ENCODE assay signal across 10 cellular contexts in the genomic region with DNA sequence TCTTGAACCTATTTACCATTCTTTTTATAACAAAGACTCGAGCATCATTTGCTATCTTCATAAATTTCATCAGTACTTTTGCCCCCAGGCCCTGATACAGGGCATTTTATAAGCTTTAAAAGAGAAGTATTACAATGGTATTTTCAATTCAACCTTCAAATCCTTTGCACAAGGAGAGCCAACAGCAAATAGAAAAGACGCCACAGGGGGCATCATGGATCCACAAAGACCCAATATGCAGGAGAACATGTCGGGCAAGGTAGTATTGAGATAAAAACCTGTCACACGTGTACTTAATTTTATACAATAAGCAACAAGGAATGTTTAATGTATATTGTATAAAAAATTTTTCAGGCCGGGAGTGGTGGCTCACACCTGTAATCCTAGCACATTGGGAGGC. TPM values are rescaled to one million over a fixed set of nuclear protein-coding genes. Genes with fewer than 3 reads are reported as not detected.
A peak's percentile ranks its signal among the peaks of the same experiment; 100 is the strongest.
DNase-seq lines count a peak whose midpoint lies in the region; ATAC-seq and TF ChIP-seq lines count a peak whose summit lies in the region.
"Had no signal": no experiment of that assay in that cellular context is flagged by ENCODE, and none has a peak within 500 bp of the region (broad histone marks: within the 10 kb centered on the region; RNA-seq: fewer than 3 reads in every experiment).

No MANE protein-coding gene starts in this region.

- H3K79me2 ChIP-seq in Loucy (ENCODE audit: insufficient read depth, low read length) = peaks cover 30% of the 10 kb centered on the region; the same call in 1 of the 2 replicates

- no peaks in the 10 kb centered on the region for H3K9me3 ChIP-seq in Loucy (ENCODE audit: insufficient read depth, low read depth, low read length)
- no peaks in the 10 kb centered on the region for H3K9me3 ChIP-seq in sigmoid colon

- peak overlapping the region; percentile 79 to 96 (median 87) for H3K27ac Mint-ChIP-seq in CD14-positive monocyte
- H3K27ac Mint-ChIP-seq in effector memory CD8-positive, alpha-beta T cell = peak overlapping the region; percentile 23 to 54

- TF ChIP-seq EP300 in sigmoid colon (IDR thresholded peaks at IDR 0.05) = no peak

- no peak for TF ChIP-seq CTCF in CD14-positive monocyte (IDR thresholded peaks at IDR 0.05)
- TF ChIP-seq CTCF in Loucy (conservative IDR thresholded peaks at IDR 0.05; ENCODE audit: low read length) = peak; percentile 53
- no peak for TF ChIP-seq CTCF in sigmoid colon (IDR thresholded peaks at IDR 0.05)

- no peaks in the 10 kb centered on the region for H4K20me1 ChIP-seq in Loucy (ENCODE audit: insufficient read depth, low read length, poor library complexity, severe bottlenecking)

- 57 to 82% methylated on average over 5 of the region's 5 CpGs for WGBS in sigmoid colon, 2 donors

- H3K4me1 ChIP-seq in Loucy (ENCODE audit: insufficient read depth, low read length, poor library complexity, severe bottlenecking) = peaks cover 4% of the 10 kb centered on the region
- peaks cover 0 to 99% (median 94%) of the 10 kb centered on the region in 4 donors for H3K4me1 ChIP-seq in sigmoid colon

- H3K4me2 ChIP-seq in Loucy (ENCODE audit: low read depth, low read length, poor library complexity, severe bottlenecking) = no peak overlapping the region

- H3F3A ChIP-seq in Loucy (ENCODE audit: low read depth) = no peaks in the 10 kb centered on the region

- DNase-seq in CD14-positive monocyte (ENCODE audit: low spot score) (no peak), sigmoid colon (no peak), NOMO-1 (lab: John Stamatoyannopoulos, UW; ENCODE audit: unreplicated experiment in 2 of 2) (no peak), NCI-H510A treated with DMSO at 0.1 percent for 48 hours (lab: John Stamatoyannopoulos, UW) (no peak), epidermal melanocyte (ENCODE audit: insufficient read length, low spot score) (no peak)
- DNase-seq in effector memory CD8-positive, alpha-beta T cell = no peak
- no peak for DNase-seq in stimulated activated naive CD8-positive, alpha-beta T cell treated with anti-CD3 and anti-CD28 coated beads, Interleukin-15, Interleukin-2, amounts not matched to agents 100 U/mL and 50 U/mL, for 24 hours
- DNase-seq: NCI-H1417 treated with DMSO at 0.1 percent for 48 hours had no signal

- intact Hi-C loops in CD14-positive monocyte (cut with micrococcal nuclease) (loop anchor here in 1 of 2 donors (2.0 kb wide), 1 partner anchor 14 kb away; no protein-coding TSS in a partner anchor), sigmoid colon (cut with DNase I) (no loop called here)

- no peak overlapping the region for H3K9ac ChIP-seq in Loucy (ENCODE audit: low read depth, low read length, poor library complexity, severe bottlenecking)

- H3K27me3 ChIP-seq in Loucy (ENCODE audit: insufficient read depth, low read length, poor library complexity, severe bottlenecking) (no peaks in the 10 kb centered on the region), sigmoid colon (no peaks in the 10 kb centered on the region)

- peaks cover 82% of the 10 kb centered on the region for H3K4me1 Mint-ChIP-seq in CD14-positive monocyte
- H3K4me1 Mint-ChIP-seq in effector memory CD8-positive, alpha-beta T cell (ENCODE audit: low read depth in 2 of 2) = peaks cover 56 to 65% of the 10 kb centered on the region in 2 donors

- peaks cover 29 to 39% of the 10 kb centered on the region in 2 donors for H3K36me3 Mint-ChIP-seq in CD14-positive monocyte
- H3K36me3 Mint-ChIP-seq in effector memory CD8-positive, alpha-beta T cell (ENCODE audit: insufficient read depth) = peaks cover 17% of the 10 kb centered on the region

- ATAC-seq in effector memory CD8-positive, alpha-beta T cell (replicated peaks) = no peak
- ATAC-seq in stimulated activated naive CD8-positive, alpha-beta T cell treated with anti-CD3 and anti-CD28 coated beads, Interleukin-15, Interleukin-2, amounts not matched to agents 100 U/mL and 50 U/mL, for 24 hours = no peak

- H3K9me3 Mint-ChIP-seq in CD14-positive monocyte = peaks cover 0 to 5% (median 0%) of the 10 kb centered on the region in 7 donors
- H3K9me3 Mint-ChIP-seq in effector memory CD8-positive, alpha-beta T cell = no peaks in the 10 kb centered on the region

- peak overlapping the region; percentile 84 to 98 (median 97) for H3K27ac ChIP-seq in sigmoid colon

- H3K9me2 ChIP-seq in Loucy (replicated peaks; ENCODE audit: low read depth, low read length) = no peaks in the 10 kb centered on the region

- H3K36me3 ChIP-seq in Loucy (ENCODE audit: insufficient read depth, low read length) (no peaks in the 10 kb centered on the region), sigmoid colon (peaks cover 0 to 10% (median 4%) of the 10 kb centered on the region in 4 donors)

- H3K4me3 ChIP-seq in Loucy (ENCODE audit: low read length, poor library complexity, severe bottlenecking) = no peak overlapping the region
- H3K4me3 ChIP-seq in sigmoid colon = no peak overlapping the region

- H3K4me3 Mint-ChIP-seq in CD14-positive monocyte = peak overlapping the region in 1 of 2 donors; percentile 21
- H3K4me3 Mint-ChIP-seq in effector memory CD8-positive, alpha-beta T cell = peak overlapping the region in 1 of 2 donors; percentile 22

- H2AFZ ChIP-seq in Loucy (ENCODE audit: low read length) = no peak overlapping the region

- no peak for TF ChIP-seq POLR2A in sigmoid colon (IDR thresholded peaks at IDR 0.05)

- peaks cover 0 to 2% (median 0%) of the 10 kb centered on the region in 3 donors for H3K27me3 Mint-ChIP-seq in CD14-positive monocyte (ENCODE audit: low read depth in 3 of 3)
- H3K27me3 Mint-ChIP-seq in effector memory CD8-positive, alpha-beta T cell = no peaks in the 10 kb centered on the region

RNA-seq across cellular contexts. Expression of gene MAP3K14, which starts 10.2 kb away (rescaled TPM):
- polyA plus RNA-seq in CD14-positive monocyte (1 to 10 TPM; 1.4 to 3.8 TPM), sigmoid colon (10 to 100 TPM in 1 of 3 donors, 1 to 10 TPM in 2; 7.2 to 20.8 (median 9.0) TPM)
- total RNA-seq in sigmoid colon = 10 to 100 TPM in 3 of 4 donors, 1 to 10 TPM in 1; 9.2 to 28.5 (median 14.1) TPM

RNA-seq across cellular contexts. Expression of gene SPATA32, which starts 44.7 kb away (rescaled TPM):
- polyA plus RNA-seq in CD14-positive monocyte (not detected), sigmoid colon (under 1 TPM in 1 of 3 donors, not detected in 2; 0.07 TPM)
- not detected for total RNA-seq in sigmoid colon
- total RNA-seq: SK-MEL-5 had no signal
